20 cellular contexts compared by ENCODE assay signal in the genomic region with DNA sequence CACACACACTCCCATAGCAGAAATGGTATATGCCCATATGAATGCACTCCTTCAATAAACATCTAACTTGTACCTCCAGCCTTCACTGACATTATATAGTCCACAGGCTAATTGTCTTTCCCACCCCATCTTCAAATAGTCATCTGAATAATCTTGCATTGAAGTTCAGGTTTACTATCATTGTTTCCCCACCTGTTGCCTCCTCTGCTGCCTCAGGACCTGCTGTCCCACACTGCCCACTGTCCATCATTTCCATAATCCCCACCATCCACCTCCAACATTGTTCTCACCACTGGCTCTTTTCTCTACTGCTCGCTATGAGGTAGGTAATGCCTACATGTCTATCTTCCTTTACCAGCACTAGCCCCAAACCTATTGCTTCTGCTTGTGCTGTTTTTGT.
DNase-seq lines count a peak whose midpoint lies in the region; ATAC-seq and TF ChIP-seq lines count a peak whose summit lies in the region.
"Had no signal": no experiment of that assay in that cellular context is flagged by ENCODE, and none has a peak within 500 bp of the region (broad histone marks: within the 10 kb centered on the region; RNA-seq: fewer than 3 reads in every experiment).

No MANE protein-coding gene starts in this region.

- 97 to 100% (median 99%) methylated on average over 1 of the region's 1 CpG for WGBS in heart left ventricle, 4 donors
- WGBS in esophagus squamous epithelium, 2 donors: 89 to 95% methylated on average over 1 of the region's 1 CpG
- WGBS in aorta, 2 donors: 96 to 100% methylated on average over 1 of the region's 1 CpG

- intact Hi-C loops in heart left ventricle (cut with DNase I) (loop anchor here in 5 of 10 donors (5.0 to 10.0 kb wide), 2 partner anchors 65 to 67 kb away; partner anchors contain the start of gene TBC1D9 (in 5 of the 5)), Right ventricle myocardium superior (cut with DNase I) (no loop called here), esophagus squamous epithelium (cut with DNase I) (no loop called here), aorta (cut with DNase I) (no loop called here)

- DNase-seq in heart left ventricle (no peak), Right ventricle myocardium superior (no peak), esophagus squamous epithelium (lab: John Stamatoyannopoulos, UW) (no peak), osteocyte (ENCODE audit: extremely low spot score, unreplicated experiment) (no peak), amniotic stem cell (lab: John Stamatoyannopoulos, UW) (no peak), ACHN (no peak), aorta (no peak)
- DNase-seq in stimulated activated CD4-positive, alpha-beta T cell treated with anti-CD3 and anti-CD28 coated beads, Interleukin-2, amount 100 ng/mL, for 48 hours: no peak
- DNase-seq: DMS 273 treated with DMSO at 0.1 percent for 48 hours, GDM1, GOT3, KG1, NCI-H1048, NCI-H146, NCI-H2081, NCI-H748 treated with DMSO at 0.1 percent for 48 hours, PC-3 had no signal

- no peaks in the 10 kb centered on the region for H3K27me3 ChIP-seq in heart left ventricle
- no peaks in the 10 kb centered on the region for H3K27me3 ChIP-seq in esophagus squamous epithelium
- no peaks in the 10 kb centered on the region for H3K27me3 ChIP-seq in aorta (ENCODE audit: control insufficient read depth in 1 of 2, insufficient read depth in 2 of 2, low read length in 1 of 2)
- H3K27me3 ChIP-seq: BLaER1 treated with 17β-estradiol and CSF1 and Interleukin-3, amounts not matched to agents 10 nM and 100 nM had no signal

- H3K9me3 Mint-ChIP-seq in osteocyte (ENCODE audit: unreplicated experiment): no peaks in the 10 kb centered on the region

- H3K4me3 ChIP-seq in heart left ventricle: no peak overlapping the region
- no peak overlapping the region for H3K4me3 ChIP-seq in esophagus squamous epithelium
- no peak overlapping the region for H3K4me3 ChIP-seq in aorta (ENCODE audit: low read length in 2 of 2)
- H3K4me3 ChIP-seq: BLaER1 treated with 17β-estradiol and CSF1 and Interleukin-3, amounts not matched to agents 10 nM and 100 nM; GM12878 had no signal

- no peak overlapping the region for H3K4me3 Mint-ChIP-seq in osteocyte (ENCODE audit: unreplicated experiment)

- peaks cover 45% of the 10 kb centered on the region for H3K4me1 Mint-ChIP-seq in osteocyte (ENCODE audit: unreplicated experiment)

- H3K36me3 Mint-ChIP-seq in osteocyte (ENCODE audit: unreplicated experiment): peaks cover 8% of the 10 kb centered on the region

- ATAC-seq in heart left ventricle: no peak
- ATAC-seq in Right ventricle myocardium superior (ENCODE audit: poor library complexity): no peak
- no peak for ATAC-seq in aorta (ENCODE audit: low FRiP score)
- ATAC-seq: GM12878, PC-3 had no signal

- peak overlapping the region; percentile 56 for H3K27ac Mint-ChIP-seq in osteocyte (ENCODE audit: unreplicated experiment)

- H3K4me1 ChIP-seq in heart left ventricle (peaks cover 0 to 64% (median 20%) of the 10 kb centered on the region in 12 donors), esophagus squamous epithelium (peaks cover 0 to 43% (median 22%) of the 10 kb centered on the region in 3 donors), aorta (ENCODE audit: control insufficient read depth in 1 of 2, insufficient read depth in 2 of 2, low read length in 2 of 2) (no peaks in the 10 kb centered on the region)

- no peaks in the 10 kb centered on the region for H3K9me3 ChIP-seq in heart left ventricle
- H3K9me3 ChIP-seq in esophagus squamous epithelium: no peaks in the 10 kb centered on the region
- H3K9me3 ChIP-seq in aorta (ENCODE audit: control insufficient read depth, low read length): no peaks in the 10 kb centered on the region
- H3K9me3 ChIP-seq: BLaER1 treated with 17β-estradiol and CSF1 and Interleukin-3, amounts not matched to agents 10 nM and 100 nM had no signal

- TF ChIP-seq CTCF in heart left ventricle (IDR thresholded peaks at IDR 0.05) (no peak), esophagus squamous epithelium (IDR thresholded peaks at IDR 0.05) (no peak), osteocyte (IDR thresholded peaks at IDR 0.05) (no peak)

- H3K27me3 Mint-ChIP-seq in osteocyte (ENCODE audit: unreplicated experiment): no peaks in the 10 kb centered on the region

- in situ Hi-C loops in ACHN (cut with HindIII; ENCODE audit: low pct_ligation_motif_present, low pct_unique_long_range_greater_than_20kb, low sequenced_read_pairs): no loop called here

- H3K27ac ChIP-seq in heart left ventricle: peak overlapping the region in 7 of 12 donors; percentile 0 to 66 (median 54)
- H3K27ac ChIP-seq in esophagus squamous epithelium: peak overlapping the region in 3 of 4 donors; percentile 0 to 71 (median 12)
- no peak overlapping the region for H3K27ac ChIP-seq in aorta (ENCODE audit: low read depth in 1 of 2, low read length in 2 of 2)
- H3K27ac ChIP-seq: BLaER1 treated with 17β-estradiol and CSF1 and Interleukin-3, amounts not matched to agents 10 nM and 100 nM; RWPE1 had no signal

- TF ChIP-seq POLR2A in heart left ventricle (IDR thresholded peaks at IDR 0.05): no peak
- TF ChIP-seq POLR2A in esophagus squamous epithelium (IDR thresholded peaks at IDR 0.05): no peak

- H3K36me3 ChIP-seq in heart left ventricle (peaks cover 0 to 12% (median 11%) of the 10 kb centered on the region in 9 donors), esophagus squamous epithelium (peaks cover 0 to 8% (median 0%) of the 10 kb centered on the region in 3 donors), aorta (ENCODE audit: control insufficient read depth in 1 of 2, insufficient read depth in 2 of 2, low read length in 1 of 2) (no peaks in the 10 kb centered on the region)

Comparison
In these comparisons a context has a peak if more than half of its experiments do, and no peak if none do; other contexts are left out.
1. H3K27ac ChIP-seq: peak in heart left ventricle (7 of 12) and esophagus squamous epithelium (3 of 4); none in aorta (0 of 2).